14 cellular contexts compared by ENCODE assay signal in the genomic region with DNA sequence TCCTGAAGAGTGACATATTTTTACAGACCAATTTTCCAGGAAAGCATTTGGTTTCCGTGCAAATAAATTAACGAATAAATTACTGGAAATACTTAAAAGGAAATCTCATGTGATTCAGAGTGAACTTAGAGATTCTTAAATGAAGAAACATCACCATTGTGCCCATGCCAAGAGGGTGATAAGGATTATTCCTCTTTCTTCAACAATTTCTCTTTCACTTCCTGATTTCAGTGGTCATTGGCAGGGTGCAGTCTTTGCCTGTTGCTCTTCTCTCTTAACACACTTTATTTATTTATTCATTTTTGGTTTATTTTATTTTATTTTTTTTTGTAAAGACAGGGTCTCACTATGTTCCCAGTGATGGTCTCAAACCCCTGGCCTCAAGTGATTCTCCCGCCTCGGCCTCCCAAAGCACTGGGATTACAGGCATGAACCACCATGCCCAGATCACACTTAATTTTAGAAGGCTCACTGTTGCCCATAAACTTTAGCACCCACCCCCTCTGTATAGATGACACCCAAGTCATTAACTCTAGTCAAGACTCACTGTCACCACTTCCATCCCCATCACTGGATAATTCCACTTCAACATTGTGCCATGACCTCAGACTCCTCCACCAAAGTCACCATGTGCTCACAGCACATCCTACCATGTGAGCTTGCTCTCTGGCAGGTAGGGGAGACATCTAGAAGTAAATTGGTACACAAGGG.
DNase-seq lines count a peak whose midpoint lies in the region; ATAC-seq, FAIRE-seq and TF ChIP-seq lines count a peak whose summit lies in the region.
"Had no signal": no experiment of that assay in that cellular context is flagged by ENCODE, and none has a peak within 500 bp of the region (broad histone marks: within the 10 kb centered on the region; RNA-seq: fewer than 3 reads in every experiment).

No MANE protein-coding gene starts in this region.

- CTCF ChIA-PET in HepG2 (lab: Yijun Ruan, JAX; ENCODE audit: low intra/inter-chr PET ratio, low total read pairs), result no interaction called here
- CTCF ChIA-PET in activated CD4-positive, alpha-beta memory T cell treated with anti-CD3 and anti-CD28 coated beads for 36 hours (lab: Charles Lee), result interaction anchor here (0.9 kb wide), 1 partner anchor 10 kb away, joined by 3 read pairs; no protein-coding TSS in a partner anchor
- CTCF ChIA-PET in RWPE1 (lab: Yijun Ruan, JAX), result interaction anchor here (0.6 kb wide), 1 partner anchor 28 kb away, joined by 4 read pairs; no protein-coding TSS in a partner anchor

- TF ChIP-seq POLR2A in HepG2 (IDR thresholded peaks at IDR 0.05; ENCODE audit: insufficient read depth in 1 of 2, low read depth in 2 of 2, low read length in 2 of 2), result no peak

- no peak overlapping the region for H3K4me2 ChIP-seq in HepG2 (ENCODE audit: low read depth, low read length)

- no peaks in the 10 kb centered on the region for H3K27me3 ChIP-seq in HepG2 (ENCODE audit: control insufficient read depth in 1 of 2, insufficient read depth in 2 of 2, low read length in 2 of 2)
- H3K27me3 ChIP-seq: ascending aorta had no signal

- POLR2A ChIA-PET in HepG2 (lab: Yijun Ruan, JAX), result no interaction called here
- POLR2A ChIA-PET in activated CD4-positive, alpha-beta memory T cell treated with anti-CD3 and anti-CD28 coated beads for 36 hours (lab: Charles Lee), result no interaction called here
- POLR2A ChIA-PET in RWPE1 (lab: Yijun Ruan, JAX; ENCODE audit: low non-redundant PET), result no interaction called here

- H3K27ac ChIP-seq in HepG2 (ENCODE audit: extremely low read length, insufficient read depth, low read length) (no peak overlapping the region), RWPE1 (no peak overlapping the region)
- H3K27ac ChIP-seq: ascending aorta, coronary artery had no signal

- TF ChIP-seq RAD21 in HepG2 (CRISPR knock-in tag; IDR thresholded peaks at IDR 0.05), result no peak

- no peaks in the 10 kb centered on the region for H3K36me3 ChIP-seq in HepG2 (replicated peaks in 1 of 2; ENCODE audit: control insufficient read depth in 1 of 2, insufficient read depth in 2 of 2, low read length in 2 of 2)
- H3K36me3 ChIP-seq: ascending aorta had no signal

- H3K36me3 Mint-ChIP-seq in activated CD4-positive, alpha-beta memory T cell treated with anti-CD3 and anti-CD28 coated beads for 36 hours, result no peaks in the 10 kb centered on the region

- ATAC-seq in GM18867 (IDR thresholded peaks at IDR 0.05; ENCODE audit: unreplicated experiment) (peak; percentile 71), HG02759 (IDR thresholded peaks at IDR 0.05; ENCODE audit: unreplicated experiment) (peak; percentile 82), HepG2 (no peak), left lobe of liver (no peak)

- no peak overlapping the region for H3K27ac Mint-ChIP-seq in activated CD4-positive, alpha-beta memory T cell treated with anti-CD3 and anti-CD28 coated beads for 36 hours

- no peak for FAIRE-seq in HepG2 (lab: Jason Lieb, UNC)
- FAIRE-seq: keratinocyte had no signal

- no TSS peak for BruUV-seq in HepG2 (replicated peaks; lab: Mats Ljungman, UMichigan)

- intact Hi-C loops in HepG2 (cut with micrococcal nuclease; ENCODE audit: unreplicated experiment), result no loop called here
- intact Hi-C loops in activated CD4-positive, alpha-beta memory T cell treated with anti-CD3 and anti-CD28 coated beads for 36 hours (cut with micrococcal nuclease), result no loop called here

- peaks cover 4% of the 10 kb centered on the region for H3K4me1 Mint-ChIP-seq in activated CD4-positive, alpha-beta memory T cell treated with anti-CD3 and anti-CD28 coated beads for 36 hours (ENCODE audit: low read depth)

- no peaks in the 10 kb centered on the region for H3K79me2 ChIP-seq in HepG2 (ENCODE audit: insufficient read depth, low read length)

- in situ Hi-C loops in HepG2 (cut with HindIII; ENCODE audit: extremely low pct_ligation_motif_present, low pct_unique_long_range_greater_than_20kb), result no loop called here

- H3K4me3 Mint-ChIP-seq in activated CD4-positive, alpha-beta memory T cell treated with anti-CD3 and anti-CD28 coated beads for 36 hours, result no peak overlapping the region

- no peak for TF ChIP-seq EP300 in HepG2 (IDR thresholded peaks at IDR 0.05; ENCODE audit: low read depth in 2 of 2, low read length in 2 of 2)
- no peak for TF ChIP-seq EP300 in HepG2 (CRISPR knock-in tag; IDR thresholded peaks at IDR 0.05; ENCODE audit: borderline replicate concordance)

- DNase-seq in MV-4-11 (lab: John Stamatoyannopoulos, UW) (peak; percentile 94), HepG2 (ENCODE audit: low spot score) (no peak), left lobe of liver (ENCODE audit: low spot score) (no peak), NCI-H345 (lab: John Stamatoyannopoulos, UW) (no peak), RWPE1 (ENCODE audit: low spot score) (no peak)
- DNase-seq in activated CD4-positive, alpha-beta memory T cell treated with anti-CD3 and anti-CD28 coated beads for 36 hours, result no peak
- DNase-seq: activated CD8-positive, alpha-beta memory T cell treated with anti-CD3 and anti-CD28 coated beads for 24 hours; activated effector memory CD4-positive, alpha-beta T cell treated with Interleukin-2 at 50 U/mL for 16 hours; head of caudate nucleus had no signal

- no peaks in the 10 kb centered on the region for H3K9me3 Mint-ChIP-seq in activated CD4-positive, alpha-beta memory T cell treated with anti-CD3 and anti-CD28 coated beads for 36 hours

- WGBS in HepG2 (ENCODE audit: low lambda C conversion rate), result 40% methylated on average over 4 of the region's 4 CpGs

- TF ChIP-seq CTCF in HepG2 (CRISPR knock-in tag; IDR thresholded peaks at IDR 0.05) (no peak), RWPE1 (conservative IDR thresholded peaks at IDR 0.05; ENCODE audit: low read depth) (no peak)

- H3K9me3 ChIP-seq in HepG2 (ENCODE audit: low read length), result no peaks in the 10 kb centered on the region
- H3K9me3 ChIP-seq: ascending aorta had no signal

- H3K4me1 ChIP-seq in HepG2 (ENCODE audit: insufficient read depth, low read length), result peaks cover 3% of the 10 kb centered on the region; the same call in 1 of the 2 replicates
- H3K4me1 ChIP-seq: ascending aorta had no signal

- H3K27me3 Mint-ChIP-seq in activated CD4-positive, alpha-beta memory T cell treated with anti-CD3 and anti-CD28 coated beads for 36 hours, result no peaks in the 10 kb centered on the region

- no peak overlapping the region for H2AFZ ChIP-seq in HepG2 (ENCODE audit: low read length)

- H3K4me3 ChIP-seq in HepG2 (replicated peaks in 1 of 3; ENCODE audit: insufficient read depth in 1 of 3, low read depth in 2 of 3, low read length in 3 of 3), result no peak overlapping the region
- H3K4me3 ChIP-seq: ascending aorta, coronary artery had no signal

- H4K20me1 ChIP-seq in HepG2 (ENCODE audit: insufficient read depth, low read length), result no peaks in the 10 kb centered on the region

- H3K9ac ChIP-seq in HepG2 (ENCODE audit: insufficient read depth, low read depth, low read length), result no peak overlapping the region

TF ChIP-seq in HepG2, 621 proteins besides CTCF, POLR2A, EP300 and RAD21:
- TF ChIP-seq YY1 (IDR thresholded peaks at IDR 0.05; ENCODE audit: insufficient read depth, insufficient replicate concordance, low read depth, low read length) (no peak), DNMT1 (CRISPR knock-in tag; IDR thresholded peaks at IDR 0.05) (no peak), ZFYVE20 (CRISPR knock-in tag; IDR thresholded peaks at IDR 0.05; ENCODE audit: borderline replicate concordance, low read depth) (no peak), EHMT2 (IDR thresholded peaks at IDR 0.05; ENCODE audit: borderline replicate concordance, low read depth, low read length) (no peak), HNRNPUL1 (IDR thresholded peaks at IDR 0.05; ENCODE audit: low read depth, low read length) (no peak), HNF4A (CRISPR knock-in tag; IDR thresholded peaks at IDR 0.05) (no peak), RARA (CRISPR knock-in tag; IDR thresholded peaks at IDR 0.05) (no peak)
- TF ChIP-seq, protein P1, sequence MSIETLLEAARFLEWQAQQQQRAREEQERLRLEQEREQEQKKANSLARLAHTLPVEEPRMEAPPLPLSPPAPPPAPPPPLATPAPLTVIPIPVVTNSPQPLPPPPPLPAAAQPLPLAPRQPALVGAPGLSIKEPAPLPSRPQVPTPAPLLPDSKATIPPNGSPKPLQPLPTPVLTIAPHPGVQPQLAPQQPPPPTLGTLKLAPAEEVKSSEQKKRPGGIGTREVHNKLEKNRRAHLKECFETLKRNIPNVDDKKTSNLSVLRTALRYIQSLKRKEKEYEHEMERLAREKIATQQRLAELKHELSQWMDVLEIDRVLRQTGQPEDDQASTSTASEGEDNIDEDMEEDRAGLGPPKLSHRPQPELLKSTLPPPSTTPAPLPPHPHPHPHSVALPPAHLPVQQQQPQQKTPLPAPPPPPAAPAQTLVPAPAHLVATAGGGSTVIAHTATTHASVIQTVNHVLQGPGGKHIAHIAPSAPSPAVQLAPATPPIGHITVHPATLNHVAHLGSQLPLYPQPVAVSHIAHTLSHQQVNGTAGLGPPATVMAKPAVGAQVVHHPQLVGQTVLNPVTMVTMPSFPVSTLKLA (IDR thresholded peaks at IDR 0.05), result peak; percentile 37

Comparison
In these comparisons a context has a peak if more than half of its experiments do, and no peak if none do; other contexts are left out.
1. ATAC-seq: peak in GM18867 (single experiment) and HG02759 (single experiment); none in HepG2 (single experiment) and left lobe of liver (single experiment).